In the genomic region with DNA sequence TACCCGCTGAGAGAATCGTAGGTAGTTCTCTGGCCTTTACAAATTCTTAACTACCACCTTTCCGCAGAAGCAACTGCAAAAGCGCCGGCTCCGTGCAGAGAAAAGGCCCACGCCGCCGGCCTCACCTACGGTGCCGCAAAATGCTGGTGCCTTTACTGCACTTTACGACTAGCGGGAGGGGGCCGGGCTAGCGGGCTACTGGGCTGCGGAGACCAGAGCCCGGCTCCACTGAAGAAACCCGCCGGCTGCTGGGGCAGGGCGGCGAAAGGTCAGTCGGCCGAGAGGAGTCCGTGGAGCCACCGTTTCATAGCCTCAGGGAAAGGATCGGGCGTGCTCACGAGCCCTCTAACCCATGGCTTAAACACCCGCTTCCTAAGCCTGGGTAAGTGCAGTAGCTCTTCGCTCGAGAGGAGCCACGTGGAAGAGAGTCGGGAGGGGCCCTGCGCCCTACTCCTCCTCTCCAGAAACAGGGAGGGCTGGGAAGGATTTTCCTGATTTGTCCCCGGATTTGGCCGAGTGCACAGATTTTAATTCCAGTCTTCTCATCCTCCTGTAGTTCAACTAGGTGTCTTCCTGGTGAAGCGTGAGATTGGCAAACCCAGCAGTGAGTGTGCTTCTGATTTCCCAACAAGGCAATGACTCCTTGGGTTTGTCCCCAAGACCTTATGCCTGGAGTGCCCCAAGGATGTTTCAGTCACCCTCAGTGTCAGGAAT, we compare ENCODE assay signal across 8 cellular contexts. TPM values are rescaled to one million over a fixed set of nuclear protein-coding genes. Genes with fewer than 3 reads are reported as not detected.
DNase-seq lines count a peak whose midpoint lies in the region; ATAC-seq and TF ChIP-seq lines count a peak whose summit lies in the region.

A gene with protein sequence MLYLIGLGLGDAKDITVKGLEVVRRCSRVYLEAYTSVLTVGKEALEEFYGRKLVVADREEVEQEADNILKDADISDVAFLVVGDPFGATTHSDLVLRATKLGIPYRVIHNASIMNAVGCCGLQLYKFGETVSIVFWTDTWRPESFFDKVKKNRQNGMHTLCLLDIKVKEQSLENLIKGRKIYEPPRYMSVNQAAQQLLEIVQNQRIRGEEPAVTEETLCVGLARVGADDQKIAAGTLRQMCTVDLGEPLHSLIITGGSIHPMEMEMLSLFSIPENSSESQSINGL (minus strand): TSS at position 105 of the 714 bp plus-strand sequence. CDS start 341 bp downstream, outside the sequence.

- H3K9me3 ChIP-seq in DND-41 (ENCODE audit: insufficient read depth, low read length, severe bottlenecking) = no peaks in the 10 kb centered on the region
- no peaks in the 10 kb centered on the region for H3K9me3 ChIP-seq in Karpas-422 (ENCODE audit: low read length)
- no peaks in the 10 kb centered on the region for H3K9me3 ChIP-seq in RWPE2 (ENCODE audit: severe bottlenecking)

- H3K27me3 ChIP-seq in DND-41 (ENCODE audit: insufficient read depth, low read length, poor library complexity) (no peaks in the 10 kb centered on the region), Karpas-422 (ENCODE audit: low read length) (no peaks in the 10 kb centered on the region), RWPE2 (ENCODE audit: insufficient read depth, poor library complexity, severe bottlenecking) (no peaks in the 10 kb centered on the region)

- H2AFZ ChIP-seq in DND-41 (ENCODE audit: low read depth, low read length) (peak within 1 kb of the TSS; percentile 92), Karpas-422 (ENCODE audit: low read length) (peak within 1 kb of the TSS; percentile 80)

- H3K27ac ChIP-seq in DND-41 (ENCODE audit: low read length) (peak within 1 kb of the TSS; percentile 88), Karpas-422 (ENCODE audit: low read length) (peak within 1 kb of the TSS; percentile 60), RWPE2 (ENCODE audit: poor library complexity, severe bottlenecking) (peak within 1 kb of the TSS; percentile 47)

- H3K36me3 ChIP-seq in DND-41 (ENCODE audit: insufficient read depth, low read length) (peaks cover 31% of the 10 kb centered on the region; the same call in 1 of the 2 replicates), Karpas-422 (ENCODE audit: insufficient read depth, low read length) (peaks cover 14% of the 10 kb centered on the region; the same call in 1 of the 2 replicates), RWPE2 (ENCODE audit: low read depth) (peaks cover 49% of the 10 kb centered on the region)

- H3K4me2 ChIP-seq in DND-41 (ENCODE audit: insufficient read depth, low read length) (peak within 1 kb of the TSS; percentile 88), Karpas-422 (ENCODE audit: low read depth, low read length, poor library complexity, severe bottlenecking) (peak within 1 kb of the TSS; percentile 71)

- peak within 1 kb of the TSS; percentile 81 to 83 for H3K27ac Mint-ChIP-seq in natural killer cell treated with Interleukin-12 subunit alpha and Interleukin-12 subunit beta and Interleukin-15 and Interleukin-18, amount 100 ng/mL, for 72 hours

- peaks cover 9% of the 10 kb centered on the region for H3K36me3 Mint-ChIP-seq in natural killer cell treated with Interleukin-12 subunit alpha and Interleukin-12 subunit beta and Interleukin-15 and Interleukin-18, amount 100 ng/mL, for 72 hours

- H3K9me2 ChIP-seq in Karpas-422 (replicated peaks; ENCODE audit: insufficient read depth, low read length) = no peaks in the 10 kb centered on the region

- H3K4me3 ChIP-seq in DND-41 (ENCODE audit: low read depth in 1 of 2, low read length in 2 of 2) (peak within 1 kb of the TSS; percentile 72 to 88), Karpas-422 (ENCODE audit: low read length) (peak within 1 kb of the TSS; percentile 83), RWPE2 (ENCODE audit: severe bottlenecking) (peak within 1 kb of the TSS; percentile 88), fibroblast of pulmonary artery (replicated peaks; ENCODE audit: low read depth, low read length) (peak within 1 kb of the TSS; percentile 81)

- peak within 1 kb of the TSS; percentile 73 for H3K9ac ChIP-seq in DND-41 (ENCODE audit: low read depth, low read length)
- peak within 1 kb of the TSS; percentile 85 for H3K9ac ChIP-seq in Karpas-422 (ENCODE audit: low read length)

- H4K20me1 ChIP-seq in DND-41 (ENCODE audit: insufficient read depth, low read length) (no peaks in the 10 kb centered on the region), Karpas-422 (ENCODE audit: insufficient read depth, low read depth, low read length) (no peaks in the 10 kb centered on the region)

- H3K9me3 Mint-ChIP-seq in natural killer cell treated with Interleukin-12 subunit alpha and Interleukin-12 subunit beta and Interleukin-15 and Interleukin-18, amount 100 ng/mL, for 72 hours = no peaks in the 10 kb centered on the region

- H3K4me3 Mint-ChIP-seq in natural killer cell treated with Interleukin-12 subunit alpha and Interleukin-12 subunit beta and Interleukin-15 and Interleukin-18, amount 100 ng/mL, for 72 hours = peak within 1 kb of the TSS; percentile 89

- no peaks in the 10 kb centered on the region for H3K27me3 Mint-ChIP-seq in natural killer cell treated with Interleukin-12 subunit alpha and Interleukin-12 subunit beta and Interleukin-15 and Interleukin-18, amount 100 ng/mL, for 72 hours

- peaks cover 60% of the 10 kb centered on the region for H3K79me2 ChIP-seq in DND-41 (ENCODE audit: insufficient read depth, low read length)
- H3K79me2 ChIP-seq in Karpas-422 (ENCODE audit: low read length) = peaks cover 52% of the 10 kb centered on the region

- ATAC-seq in DND-41 (ENCODE audit: insufficient read depth, low read depth) = peak; percentile 93
- ATAC-seq in GM21786 (IDR thresholded peaks at IDR 0.05; ENCODE audit: unreplicated experiment) = peak; percentile 85
- peak; percentile 91 for ATAC-seq in RWPE2 (ENCODE audit: low read depth)
- peak; percentile 98 to 99 for ATAC-seq in natural killer cell treated with Interleukin-12 subunit alpha and Interleukin-12 subunit beta and Interleukin-15 and Interleukin-18, amount 100 ng/mL, for 72 hours
- peak; percentile 94 for ATAC-seq in stimulated activated naive CD8-positive, alpha-beta T cell treated with anti-CD3 and anti-CD28 coated beads, Interleukin-15, Interleukin-2, amounts not matched to agents 100 U/mL and 50 U/mL, for 24 hours

- peaks cover 14 to 23% of the 10 kb centered on the region in 2 donors for H3K4me1 Mint-ChIP-seq in natural killer cell treated with Interleukin-12 subunit alpha and Interleukin-12 subunit beta and Interleukin-15 and Interleukin-18, amount 100 ng/mL, for 72 hours (ENCODE audit: low read depth in 2 of 2)

- DNase-seq in DND-41 = peak; percentile 91
- DNase-seq in Karpas-422 = peak; percentile 96
- peak; percentile 91 for DNase-seq in RWPE2 (ENCODE audit: low spot score)
- DNase-seq in activated T-helper 9 cell treated with anti-CD3 and anti-CD28 coated beads, Interleukin-2, amount 50 U/mL, for 16 hours (ENCODE audit: low read depth) = peak; percentile 80
- DNase-seq in fibroblast of pulmonary artery (ENCODE audit: low read depth) = peak; percentile 93
- peak; percentile 92 for DNase-seq in natural killer cell treated with Interleukin-12 subunit alpha and Interleukin-12 subunit beta and Interleukin-15 and Interleukin-18, amount 100 ng/mL, for 72 hours (ENCODE audit: low spot score)
- peak; percentile 92 for DNase-seq in stimulated activated naive CD8-positive, alpha-beta T cell treated with anti-CD3 and anti-CD28 coated beads, Interleukin-15, Interleukin-2, amounts not matched to agents 100 U/mL and 50 U/mL, for 24 hours

- H3K4me1 ChIP-seq in DND-41 (ENCODE audit: insufficient read depth, low read length) (peaks cover 45% of the 10 kb centered on the region), Karpas-422 (ENCODE audit: low read length) (peaks cover 43% of the 10 kb centered on the region), RWPE2 (ENCODE audit: insufficient read depth, poor library complexity, severe bottlenecking) (peaks cover 21% of the 10 kb centered on the region)

- no peak for TF ChIP-seq CTCF in DND-41 (IDR thresholded peaks at IDR 0.05; ENCODE audit: borderline replicate concordance, extremely low read depth, low read length, poor library complexity, severe bottlenecking)
- TF ChIP-seq CTCF in RWPE2 (IDR thresholded peaks at IDR 0.05; ENCODE audit: poor library complexity, severe bottlenecking) = no peak
- TF ChIP-seq CTCF in fibroblast of pulmonary artery (IDR thresholded peaks at IDR 0.05; ENCODE audit: low read length, missing control alignments) = no peak

RNA-seq across cellular contexts. Expression of the gene that starts here (rescaled TPM):
- total RNA-seq in Karpas-422 (2014; rRNA removed; shearing (Covaris generic); ENCODE audit: low replicate concordance) = 16.6 and 17.7 TPM in 2 replicates
- total RNA-seq in natural killer cell treated with Interleukin-12 subunit alpha and Interleukin-12 subunit beta and Interleukin-15 and Interleukin-18, amount 100 ng/mL, for 72 hours = 10 to 100 TPM; 20.1 to 28.9 TPM

Comparison
In these comparisons a context has a peak if more than half of its experiments do, and no peak if none do; other contexts are left out.
1. Peak in every context shown above with its lines: DNase-seq, ATAC-seq, H3K4me3 ChIP-seq and H3K27ac ChIP-seq.